8 cellular contexts compared by ENCODE assay signal in the genomic region with DNA sequence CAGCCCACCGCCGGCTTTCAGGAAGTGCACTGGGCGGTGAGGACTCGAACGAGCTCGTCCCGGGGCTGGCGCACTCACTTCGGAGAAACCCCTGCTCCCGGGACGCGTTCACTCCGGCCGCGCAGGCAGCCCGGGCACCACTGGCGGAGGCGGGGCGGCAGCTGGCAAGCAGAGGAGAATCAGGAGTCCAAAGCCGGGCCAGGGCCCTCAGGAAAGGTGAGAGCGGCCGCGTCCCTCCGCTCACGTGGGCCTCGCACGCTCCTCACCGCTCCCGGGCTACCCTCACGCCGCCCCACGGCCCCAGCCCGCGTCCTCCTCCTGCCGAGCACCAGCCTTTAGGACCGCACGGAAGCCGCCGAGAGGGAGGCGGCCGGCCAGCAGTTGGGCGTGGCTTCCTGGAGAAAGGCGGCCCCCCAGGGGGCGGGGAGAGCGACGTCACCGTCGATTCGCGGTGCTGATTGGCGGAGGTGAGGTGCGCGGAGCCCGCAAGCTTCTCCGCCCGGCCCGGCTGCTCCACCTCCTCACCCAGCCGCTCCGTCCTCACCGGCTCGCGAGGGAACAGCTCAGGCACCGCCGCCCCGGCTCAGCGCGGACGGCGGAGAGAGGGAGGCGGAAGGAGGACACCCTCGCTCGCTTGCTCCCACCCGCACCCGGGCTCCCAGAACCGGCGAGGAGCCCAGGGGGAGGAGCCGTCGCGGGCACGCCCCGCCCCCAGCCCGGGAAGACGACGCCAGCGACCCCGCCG. TPM values are rescaled to one million over a fixed set of nuclear protein-coding genes. Genes with fewer than 3 reads are reported as not detected.
DNase-seq lines count a peak whose midpoint lies in the region; FAIRE-seq and TF ChIP-seq lines count a peak whose summit lies in the region.

A gene (plus strand): TSS at position 516 of the 745 bp plus-strand sequence. CDS start 400 bp downstream, outside the sequence.

- peaks cover 14% of the 10 kb centered on the region for H3K4me1 Mint-ChIP-seq in activated naive CD4-positive, alpha-beta T cell treated with anti-CD3 and anti-CD28 coated beads for 36 hours (ENCODE audit: low read depth)

- CTCF ChIA-PET in activated naive CD4-positive, alpha-beta T cell treated with anti-CD3 and anti-CD28 coated beads for 36 hours (lab: Charles Lee), result interaction anchor here (0.7 to 1.7 kb wide), 3 partner anchors 10 to 97 kb away, joined by 4 to 9 read pairs (median 4); no protein-coding TSS in a partner anchor

- intact Hi-C loops in activated naive CD4-positive, alpha-beta T cell treated with anti-CD3 and anti-CD28 coated beads for 36 hours (cut with micrococcal nuclease), result loop anchor here (1.0 to 10.0 kb wide), 12 partner anchors 16 to 900 kb away; a partner anchor contains a TSS

- peaks cover 11% of the 10 kb centered on the region for H3K36me3 Mint-ChIP-seq in activated naive CD4-positive, alpha-beta T cell treated with anti-CD3 and anti-CD28 coated beads for 36 hours (ENCODE audit: low read depth)

- H3K27me3 ChIP-seq in neutrophil, result peaks cover 14% of the 10 kb centered on the region

- H3K36me3 ChIP-seq in neutrophil, result no peaks in the 10 kb centered on the region

- peak within 1 kb of the TSS; percentile 92 for H3K4me3 Mint-ChIP-seq in activated naive CD4-positive, alpha-beta T cell treated with anti-CD3 and anti-CD28 coated beads for 36 hours

- H3K27me3 Mint-ChIP-seq in activated naive CD4-positive, alpha-beta T cell treated with anti-CD3 and anti-CD28 coated beads for 36 hours (ENCODE audit: low read depth), result no peaks in the 10 kb centered on the region

- FAIRE-seq in frontal cortex (lab: Jason Lieb, UNC), result peak; percentile 69

- DNase-seq in GM03348 (ENCODE audit: low spot score), result peak; percentile 99
- peak; percentile 75 for DNase-seq in HFF-Myc (ENCODE audit: extremely low read depth, low read depth)
- DNase-seq in NAMALWA (ENCODE audit: low spot score), result peak; percentile 97
- peak; percentile 94 for DNase-seq in SK-N-DZ (ENCODE audit: low spot score)
- peak; percentile 98 for DNase-seq in activated naive CD4-positive, alpha-beta T cell treated with anti-CD3 and anti-CD28 coated beads for 36 hours
- peak; percentile 93 to 97 for DNase-seq in frontal cortex (ENCODE audit: low spot score in 2 of 2)
- DNase-seq in substantia nigra (lab: John Stamatoyannopoulos, UW), result peak; percentile 84 to 99 (median 98)

- peak within 1 kb of the TSS; percentile 99 for H3K27ac ChIP-seq in neutrophil
- peak within 1 kb of the TSS; percentile 92 for H3K27ac ChIP-seq in substantia nigra (ENCODE audit: low read depth, low read length, poor library complexity, severe bottlenecking)

- no peaks in the 10 kb centered on the region for H3K9me3 Mint-ChIP-seq in activated naive CD4-positive, alpha-beta T cell treated with anti-CD3 and anti-CD28 coated beads for 36 hours

- H3K9me3 ChIP-seq in neutrophil, result no peaks in the 10 kb centered on the region

- H3K4me1 ChIP-seq in neutrophil (ENCODE audit: control insufficient read depth in 1 of 2, insufficient read depth in 1 of 2, low read depth in 1 of 2, low read length in 1 of 2), result peaks cover 32 to 33% of the 10 kb centered on the region in 2 experiments

- H3K27ac Mint-ChIP-seq in activated naive CD4-positive, alpha-beta T cell treated with anti-CD3 and anti-CD28 coated beads for 36 hours, result peak within 1 kb of the TSS; percentile 98

- no peak for TF ChIP-seq CTCF in HFF-Myc (IDR thresholded peaks at IDR 0.05; ENCODE audit: low read depth, low read length, missing control alignments)
- peak; percentile 55 for TF ChIP-seq CTCF in neutrophil (IDR thresholded peaks at IDR 0.05)

- H3K4me3 ChIP-seq in HFF-Myc (replicated peaks; ENCODE audit: low read depth, low read length) (peak within 1 kb of the TSS; percentile 76), neutrophil (ENCODE audit: low read depth in 1 of 2, low read length in 1 of 2) (peak within 1 kb of the TSS; percentile 90 to 95)

RNA-seq across cellular contexts. Expression of the gene that starts here (rescaled TPM):
- 3.6 and 4.9 TPM in 2 replicates for polyA plus RNA-seq in SK-N-DZ (2014; cell fraction: cytosol; rRNA removed)
- 3.8 and 4.6 TPM in 2 replicates for polyA plus RNA-seq in SK-N-DZ (2014; cell fraction: nucleus; rRNA removed)
- total RNA-seq in activated naive CD4-positive, alpha-beta T cell treated with anti-CD3 and anti-CD28 coated beads for 36 hours, result 10 to 100 TPM; 22.1 to 23.3 TPM
- 13.5 TPM for total RNA-seq in frontal cortex

Comparison
In these comparisons a context has a peak if more than half of its experiments do, and no peak if none do; other contexts are left out.
1. Peak in every context shown above with its lines: DNase-seq, H3K4me3 ChIP-seq and H3K27ac ChIP-seq.